Comparison of ENCODE assay signal across 8 cellular contexts in the genomic region with DNA sequence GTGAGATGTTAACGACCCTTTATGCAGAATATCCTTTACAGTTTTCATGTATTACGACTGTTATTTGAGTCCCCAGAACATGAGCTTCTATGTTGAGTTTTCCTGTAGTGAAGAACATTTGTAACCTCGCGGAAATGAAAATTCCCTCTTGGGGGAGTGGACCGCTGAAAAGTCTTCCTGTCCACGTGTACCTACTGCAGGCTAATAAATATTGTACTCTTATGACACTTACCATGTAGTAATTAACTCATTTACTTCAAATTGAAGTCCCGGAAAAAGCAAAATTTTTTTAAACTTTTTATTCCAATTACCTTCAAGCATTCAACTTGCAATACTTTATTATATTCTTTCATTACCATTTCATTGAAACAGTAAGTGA. TPM values are rescaled to one million over a fixed set of nuclear protein-coding genes. Genes with fewer than 3 reads are reported as not detected.
A peak's percentile ranks its signal among the peaks of the same experiment; 100 is the strongest.
DNase-seq lines count a peak whose midpoint lies in the region; ATAC-seq and TF ChIP-seq lines count a peak whose summit lies in the region.

No MANE protein-coding gene starts in this region.

- H3K27ac ChIP-seq in left lung (peak overlapping the region; percentile 80 to 84), tibial nerve (peak overlapping the region in 2 of 4 donors; percentile 66 to 92)

- H3K27ac Mint-ChIP-seq in activated naive CD8-positive, alpha-beta T cell treated with anti-CD3 and anti-CD28 coated beads, Interleukin-2, amount 10 ng/mL, durations not matched to agents 7 days and 5 days: peak overlapping the region; percentile 94

- H3K36me3 Mint-ChIP-seq in activated T-cell treated with anti-CD3 and anti-CD28 coated beads, Interleukin-2, amount 50 U/mL, for 4 hours (ENCODE audit: insufficient read depth): peaks cover 4% of the 10 kb centered on the region
- peaks cover 4% of the 10 kb centered on the region for H3K36me3 Mint-ChIP-seq in activated naive CD8-positive, alpha-beta T cell treated with anti-CD3 and anti-CD28 coated beads, Interleukin-2, amount 10 ng/mL, durations not matched to agents 7 days and 5 days

- H3K4me1 ChIP-seq in left lung (peaks cover 8 to 67% of the 10 kb centered on the region in 2 donors), tibial nerve (peaks cover 0 to 47% (median 21%) of the 10 kb centered on the region in 4 donors)

- no peak for DNase-seq in activated T-cell treated with anti-CD3 and anti-CD28 coated beads, Interleukin-2, amount 50 U/mL, for 4 hours
- no peak for DNase-seq in activated T-cell treated with anti-CD3 and anti-CD28 coated beads, Interleukin-2, amount 50 U/mL, for 48 hours
- no peak for DNase-seq in activated naive CD8-positive, alpha-beta T cell treated with anti-CD3 and anti-CD28 coated beads, Interleukin-2, amount 10 ng/mL, durations not matched to agents 7 days and 5 days
- DNase-seq in left lung (no peak), tibial nerve (ENCODE audit: low spot score in 2 of 2) (no peak), NCI-H1105 (lab: John Stamatoyannopoulos, UW) (no peak), AG08396 (ENCODE audit: low spot score) (no peak)

- peak overlapping the region; percentile 100 for H3K4me3 Mint-ChIP-seq in activated T-cell treated with anti-CD3 and anti-CD28 coated beads, Interleukin-2, amount 50 U/mL, for 4 hours
- peak overlapping the region; percentile 99 for H3K4me3 Mint-ChIP-seq in activated naive CD8-positive, alpha-beta T cell treated with anti-CD3 and anti-CD28 coated beads, Interleukin-2, amount 10 ng/mL, durations not matched to agents 7 days and 5 days

- no peak for ATAC-seq in activated T-cell treated with anti-CD3 and anti-CD28 coated beads, Interleukin-2, amount 50 U/mL, for 4 hours
- no peak for ATAC-seq in activated naive CD8-positive, alpha-beta T cell treated with anti-CD3 and anti-CD28 coated beads, Interleukin-2, amount 10 ng/mL, durations not matched to agents 7 days and 5 days (ENCODE audit: low read depth)
- peak; percentile 3 for ATAC-seq in left lung
- ATAC-seq in HG02642 (IDR thresholded peaks at IDR 0.05; ENCODE audit: poor library complexity, unreplicated experiment): no peak

- WGBS in tibial nerve, 2 donors: 8 to 10% methylated on average over 7 of the region's 7 CpGs

- TF ChIP-seq CTCF in left lung (IDR thresholded peaks at IDR 0.05): no peak
- no peak for TF ChIP-seq CTCF in tibial nerve (IDR thresholded peaks at IDR 0.05)

- H3K4me3 ChIP-seq in left lung: peak overlapping the region; percentile 69 to 70
- H3K4me3 ChIP-seq in tibial nerve: peak overlapping the region; percentile 75 to 95 (median 88)

- no peak for TF ChIP-seq POLR2A in tibial nerve (IDR thresholded peaks at IDR 0.05)

- H3K27me3 Mint-ChIP-seq in activated T-cell treated with anti-CD3 and anti-CD28 coated beads, Interleukin-2, amount 50 U/mL, for 4 hours (ENCODE audit: low read depth): no peaks in the 10 kb centered on the region
- no peaks in the 10 kb centered on the region for H3K27me3 Mint-ChIP-seq in activated naive CD8-positive, alpha-beta T cell treated with anti-CD3 and anti-CD28 coated beads, Interleukin-2, amount 10 ng/mL, durations not matched to agents 7 days and 5 days

- POLR2A ChIA-PET in activated naive CD8-positive, alpha-beta T cell treated with anti-CD3 and anti-CD28 coated beads, Interleukin-2, amount 10 ng/mL, durations not matched to agents 7 days and 5 days (lab: Charles Lee): interaction anchor here (3.4 kb wide), 1 partner anchor 20 kb away, joined by 46 read pairs; the partner anchor contains the start of gene CHAC2

- H3K9me3 ChIP-seq in left lung: no peaks in the 10 kb centered on the region
- H3K9me3 ChIP-seq in tibial nerve: no peaks in the 10 kb centered on the region

- peaks cover 43% of the 10 kb centered on the region for H3K4me1 Mint-ChIP-seq in activated T-cell treated with anti-CD3 and anti-CD28 coated beads, Interleukin-2, amount 50 U/mL, for 4 hours (ENCODE audit: low read depth)
- peaks cover 20% of the 10 kb centered on the region for H3K4me1 Mint-ChIP-seq in activated naive CD8-positive, alpha-beta T cell treated with anti-CD3 and anti-CD28 coated beads, Interleukin-2, amount 10 ng/mL, durations not matched to agents 7 days and 5 days

- TF ChIP-seq EP300 in tibial nerve (IDR thresholded peaks at IDR 0.05): no peak

- H3K36me3 ChIP-seq in left lung: no peaks in the 10 kb centered on the region
- no peaks in the 10 kb centered on the region for H3K36me3 ChIP-seq in tibial nerve

- H3K9me3 Mint-ChIP-seq in activated T-cell treated with anti-CD3 and anti-CD28 coated beads, Interleukin-2, amount 50 U/mL, for 4 hours: no peaks in the 10 kb centered on the region
- H3K9me3 Mint-ChIP-seq in activated naive CD8-positive, alpha-beta T cell treated with anti-CD3 and anti-CD28 coated beads, Interleukin-2, amount 10 ng/mL, durations not matched to agents 7 days and 5 days: no peaks in the 10 kb centered on the region

- intact Hi-C loops in left lung (cut with DNase I): no loop called here

- H3K27me3 ChIP-seq in left lung (no peaks in the 10 kb centered on the region), tibial nerve (no peaks in the 10 kb centered on the region)

RNA-seq across cellular contexts. Expression of gene ERLEC1, which starts 1.1 kb away (rescaled TPM):
- 10 to 100 TPM; 18.7 to 19.7 (median 19.7) TPM for total RNA-seq in activated T-cell treated with anti-CD3 and anti-CD28 coated beads, Interleukin-2, amount 50 U/mL, for 4 hours
- 10 to 100 TPM; 22.2 to 22.8 TPM for total RNA-seq in activated naive CD8-positive, alpha-beta T cell treated with anti-CD3 and anti-CD28 coated beads, Interleukin-2, amount 10 ng/mL, durations not matched to agents 7 days and 5 days
- 10 to 100 TPM; 57.3 to 71.4 TPM for total RNA-seq in left lung
- total RNA-seq in tibial nerve: 100 to 1,000 TPM in 2 of 4 donors, 10 to 100 TPM in 2; 90.8 to 102 (median 97.2) TPM

RNA-seq across cellular contexts. Expression of gene ASB3, which starts 1.1 kb away (rescaled TPM):
- total RNA-seq in activated T-cell treated with anti-CD3 and anti-CD28 coated beads, Interleukin-2, amount 50 U/mL, for 4 hours: 10 to 100 TPM; 11.5 to 15.9 (median 12.8) TPM
- total RNA-seq in activated naive CD8-positive, alpha-beta T cell treated with anti-CD3 and anti-CD28 coated beads, Interleukin-2, amount 10 ng/mL, durations not matched to agents 7 days and 5 days: 10 to 100 TPM; 29.8 to 32.1 TPM
- total RNA-seq in left lung (10 to 100 TPM; 22.7 to 24.1 TPM), tibial nerve (10 to 100 TPM; 16.8 to 24.7 (median 17.3) TPM)

RNA-seq across cellular contexts. Expression of gene CHAC2, which starts 20.3 kb away (rescaled TPM):
- total RNA-seq in activated T-cell treated with anti-CD3 and anti-CD28 coated beads, Interleukin-2, amount 50 U/mL, for 4 hours: 10 to 100 TPM; 26.9 to 33.3 (median 28.7) TPM
- 1 to 10 TPM; 5.5 to 7.3 TPM for total RNA-seq in activated naive CD8-positive, alpha-beta T cell treated with anti-CD3 and anti-CD28 coated beads, Interleukin-2, amount 10 ng/mL, durations not matched to agents 7 days and 5 days
- total RNA-seq in left lung: 1 to 10 TPM; 5.5 to 9.6 TPM
- total RNA-seq in tibial nerve: 1 to 10 TPM; 1.1 to 4.8 (median 1.8) TPM
